8 cellular contexts compared by ENCODE assay signal in genomic region chr4:119628281-119629141, GRCh38. TPM values are rescaled to one million over a fixed set of nuclear protein-coding genes. Genes with fewer than 3 reads are reported as not detected.
DNase-seq lines count a peak whose midpoint lies in the region; ATAC-seq lines count a peak whose summit lies in the region.

PDE5A (minus strand) TSS chr4:119628804; CDS start chr4:119628671, 133 bp downstream.

- H3K36me3 ChIP-seq in BLaER1: no peaks in the 10 kb centered on the region

- peak within 1 kb of the TSS; percentile 98 for H3K4me2 ChIP-seq in BLaER1

- POLR2A ChIA-PET in activated CD8-positive, alpha-beta T cell treated with anti-CD3 and anti-CD28 coated beads, Interleukin-2, amount 10 ng/mL, durations not matched to agents 7 days and 5 days (lab: Charles Lee): no interaction called here

- H3K27me3 Mint-ChIP-seq in activated CD8-positive, alpha-beta T cell treated with anti-CD3 and anti-CD28 coated beads, Interleukin-2, amount 10 ng/mL, durations not matched to agents 7 days and 5 days (ENCODE audit: low read depth): peaks cover 37% of the 10 kb centered on the region
- peaks cover 12 to 14% of the 10 kb centered on the region in 2 donors for H3K27me3 Mint-ChIP-seq in effector memory CD8-positive, alpha-beta T cell
- peaks cover 3% of the 10 kb centered on the region for H3K27me3 Mint-ChIP-seq in memory B cell

- no peaks in the 10 kb centered on the region for H3K9me3 Mint-ChIP-seq in activated CD8-positive, alpha-beta T cell treated with anti-CD3 and anti-CD28 coated beads, Interleukin-2, amount 10 ng/mL, durations not matched to agents 7 days and 5 days (ENCODE audit: insufficient read depth)
- no peaks in the 10 kb centered on the region for H3K9me3 Mint-ChIP-seq in effector memory CD8-positive, alpha-beta T cell
- no peaks in the 10 kb centered on the region for H3K9me3 Mint-ChIP-seq in memory B cell

- H3K27ac Mint-ChIP-seq in activated CD8-positive, alpha-beta T cell treated with anti-CD3 and anti-CD28 coated beads, Interleukin-2, amount 10 ng/mL, durations not matched to agents 7 days and 5 days: no peak within 1 kb of the TSS
- H3K27ac Mint-ChIP-seq in effector memory CD8-positive, alpha-beta T cell: peak within 1 kb of the TSS; percentile 68 to 89
- H3K27ac Mint-ChIP-seq in memory B cell: peak within 1 kb of the TSS; percentile 55

- ATAC-seq in GM19372 (IDR thresholded peaks at IDR 0.05; ENCODE audit: low read depth, unreplicated experiment) (peak; percentile 86), HG03460 (IDR thresholded peaks at IDR 0.05; ENCODE audit: unreplicated experiment) (peak; percentile 89), memory B cell (ENCODE audit: low read depth) (peak; percentile 81)
- peak; percentile 88 for ATAC-seq in activated CD8-positive, alpha-beta T cell treated with anti-CD3 and anti-CD28 coated beads, Interleukin-2, amount 10 ng/mL, durations not matched to agents 7 days and 5 days
- ATAC-seq in effector memory CD8-positive, alpha-beta T cell (replicated peaks): peak; percentile 82

- peak within 1 kb of the TSS; percentile 57 for H3K27ac ChIP-seq in BLaER1

- CTCF ChIA-PET in activated CD8-positive, alpha-beta T cell treated with anti-CD3 and anti-CD28 coated beads, Interleukin-2, amount 10 ng/mL, durations not matched to agents 7 days and 5 days (lab: Charles Lee): interaction anchor here (0.6 to 3.2 kb wide), 44 partner anchors 8 to 656 kb away, joined by 3 to 23 read pairs (median 4); a partner anchor contains a TSS

- H3K36me3 Mint-ChIP-seq in activated CD8-positive, alpha-beta T cell treated with anti-CD3 and anti-CD28 coated beads, Interleukin-2, amount 10 ng/mL, durations not matched to agents 7 days and 5 days (ENCODE audit: low read depth): no peaks in the 10 kb centered on the region
- H3K36me3 Mint-ChIP-seq in effector memory CD8-positive, alpha-beta T cell (ENCODE audit: insufficient read depth): peaks cover 3% of the 10 kb centered on the region
- H3K36me3 Mint-ChIP-seq in memory B cell: no peaks in the 10 kb centered on the region

- H3K4me3 ChIP-seq in BLaER1: peak within 1 kb of the TSS; percentile 85

- peaks cover 13% of the 10 kb centered on the region for H3K4me1 ChIP-seq in BLaER1

- H3K4me3 Mint-ChIP-seq in activated CD8-positive, alpha-beta T cell treated with anti-CD3 and anti-CD28 coated beads, Interleukin-2, amount 10 ng/mL, durations not matched to agents 7 days and 5 days: peak within 1 kb of the TSS; percentile 77
- peak within 1 kb of the TSS; percentile 92 to 93 for H3K4me3 Mint-ChIP-seq in effector memory CD8-positive, alpha-beta T cell
- peak within 1 kb of the TSS; percentile 76 for H3K4me3 Mint-ChIP-seq in memory B cell

- H3K27me3 ChIP-seq in BLaER1: no peaks in the 10 kb centered on the region

- no peaks in the 10 kb centered on the region for H4K20me1 ChIP-seq in BLaER1

- H3K9me3 ChIP-seq in BLaER1: no peaks in the 10 kb centered on the region

- peaks cover 24% of the 10 kb centered on the region for H3K4me1 Mint-ChIP-seq in activated CD8-positive, alpha-beta T cell treated with anti-CD3 and anti-CD28 coated beads, Interleukin-2, amount 10 ng/mL, durations not matched to agents 7 days and 5 days (ENCODE audit: low read depth)
- peaks cover 10 to 21% of the 10 kb centered on the region in 2 donors for H3K4me1 Mint-ChIP-seq in effector memory CD8-positive, alpha-beta T cell (ENCODE audit: low read depth in 2 of 2)
- H3K4me1 Mint-ChIP-seq in memory B cell: peaks cover 14% of the 10 kb centered on the region

- DNase-seq in NCI-H748 (lab: John Stamatoyannopoulos, UW; ENCODE audit: unreplicated experiment) (peak; percentile 90), memory B cell (ENCODE audit: low spot score in 2 of 2) (peak; percentile 74 to 79)
- DNase-seq in activated CD8-positive, alpha-beta T cell treated with anti-CD3 and anti-CD28 coated beads, Interleukin-2, amount 10 ng/mL, durations not matched to agents 7 days and 5 days: peak; percentile 80
- DNase-seq in effector memory CD8-positive, alpha-beta T cell: peak; percentile 68 to 73 (median 71)
- DNase-seq in stimulated activated CD4-positive, alpha-beta T cell treated with anti-CD3 and anti-CD28 coated beads, TNF-alpha, amount 100 ng/mL, for 48 hours (ENCODE audit: low read depth in 3 of 3): peak; percentile 56 to 73 (median 56)

- peak within 1 kb of the TSS; percentile 72 for H3K9ac ChIP-seq in BLaER1

RNA-seq across cellular contexts. Expression of gene PDE5A, which starts in this region (rescaled TPM):
- total RNA-seq in activated CD8-positive, alpha-beta T cell treated with anti-CD3 and anti-CD28 coated beads, Interleukin-2, amount 10 ng/mL, durations not matched to agents 7 days and 5 days: under 1 TPM in 1 of 2 experiments, not detected in 1; 0.13 TPM

Comparison
In these comparisons a context has a peak if more than half of its experiments do, and no peak if none do; other contexts are left out.
1. Peak in every context shown above with its lines: DNase-seq, ATAC-seq, H3K4me3 ChIP-seq and H3K27ac ChIP-seq.
2. Peak in DNase-seq and ATAC-seq in activated CD8-positive, alpha-beta T cell treated with anti-CD3 and anti-CD28 coated beads, Interleukin-2, amount 10 ng/mL, durations not matched to agents 7 days and 5 days; RNA of the gene not detected or under 1 TPM.